ENCODE assay signal across 19 cellular contexts in genomic region chr1:232382671-232383070, GRCh38.
DNase-seq lines count a peak whose midpoint lies in the region; ATAC-seq and TF ChIP-seq lines count a peak whose summit lies in the region.
"Had no signal": no experiment of that assay in that cellular context is flagged by ENCODE, and none has a peak within 500 bp of the region (broad histone marks: within the 10 kb centered on the region; RNA-seq: fewer than 3 reads in every experiment).

No MANE protein-coding gene starts in this region.

- 76 to 87% methylated on average over 4 of the region's 4 CpGs for WGBS in esophagus squamous epithelium, 2 donors
- 41% methylated on average over 4 of the region's 4 CpGs for WGBS in smooth muscle cell (ENCODE audit: low lambda C conversion rate)

- H3K9ac ChIP-seq in smooth muscle cell (ENCODE audit: low read depth), result no peak overlapping the region
- H3K9ac ChIP-seq: BLaER1 treated with 17β-estradiol and CSF1 and Interleukin-3, amounts not matched to agents 10 nM and 100 nM; SK-N-SH had no signal

- H3K27me3 ChIP-seq in esophagus squamous epithelium (no peaks in the 10 kb centered on the region), left lung (no peaks in the 10 kb centered on the region), smooth muscle cell (ENCODE audit: low read depth) (no peaks in the 10 kb centered on the region)
- H3K27me3 ChIP-seq: BLaER1 treated with 17β-estradiol and CSF1 and Interleukin-3, amounts not matched to agents 10 nM and 100 nM had no signal

- H3K9me3 ChIP-seq in esophagus squamous epithelium, result no peaks in the 10 kb centered on the region
- H3K9me3 ChIP-seq in left lung, result no peaks in the 10 kb centered on the region
- H3K9me3 ChIP-seq in smooth muscle cell (replicated peaks; ENCODE audit: low read depth), result no peaks in the 10 kb centered on the region
- H3K9me3 ChIP-seq: BLaER1 treated with 17β-estradiol and CSF1 and Interleukin-3, amounts not matched to agents 10 nM and 100 nM; SK-N-SH had no signal

- TF ChIP-seq POLR2A in esophagus squamous epithelium (IDR thresholded peaks at IDR 0.05), result no peak

- H3K27ac Mint-ChIP-seq in activated CD4-positive, alpha-beta memory T cell treated with anti-CD3 and anti-CD28 coated beads, Interleukin-2, amount 10 ng/mL, durations not matched to agents 7 days and 5 days, result no peak overlapping the region
- H3K27ac Mint-ChIP-seq: CD4-positive, alpha-beta T cell; IgD-negative memory B cell had no signal

- H3K4me3 Mint-ChIP-seq in activated CD4-positive, alpha-beta memory T cell treated with anti-CD3 and anti-CD28 coated beads, Interleukin-2, amount 10 ng/mL, durations not matched to agents 7 days and 5 days, result no peak overlapping the region
- H3K4me3 Mint-ChIP-seq: CD4-positive, alpha-beta T cell; IgD-negative memory B cell had no signal

- peaks cover 12% of the 10 kb centered on the region for H3F3A ChIP-seq in smooth muscle cell (ENCODE audit: low read depth)

- DNase-seq in EH (ENCODE audit: low read depth) (peak; percentile 2), esophagus squamous epithelium (lab: John Stamatoyannopoulos, UW) (no peak), left lung (no peak), smooth muscle cell (lab: John Stamatoyannopoulos, UW; ENCODE audit: unreplicated experiment) (no peak), hepatic stellate cell (ENCODE audit: low spot score) (no peak), A172 (ENCODE audit: low spot score) (no peak), GM13977 (ENCODE audit: low spot score) (no peak)
- no peak for DNase-seq in activated CD4-positive, alpha-beta memory T cell treated with anti-CD3 and anti-CD28 coated beads, Interleukin-2, amount 10 ng/mL, durations not matched to agents 7 days and 5 days
- DNase-seq: AML-193; CD4-positive, alpha-beta T cell; HCEC 1CT; NCI-H2029; NCI-H446; NCI-H524 treated with DMSO at 0.1 percent for 48 hours; NCI-H774; SK-N-SH had no signal

- peak overlapping the region; percentile 62 for H3K4me2 ChIP-seq in smooth muscle cell
- H3K4me2 ChIP-seq: BLaER1 treated with 17β-estradiol and CSF1 and Interleukin-3, amounts not matched to agents 10 nM and 100 nM; SK-N-SH had no signal

- peak overlapping the region; percentile 25 to 78 (median 70) for H3K27ac ChIP-seq in esophagus squamous epithelium
- no peak overlapping the region for H3K27ac ChIP-seq in left lung
- peak overlapping the region; percentile 88 for H3K27ac ChIP-seq in smooth muscle cell (ENCODE audit: low read depth)
- H3K27ac ChIP-seq: BLaER1 treated with 17β-estradiol and CSF1 and Interleukin-3, amounts not matched to agents 10 nM and 100 nM had no signal

- ATAC-seq in left lung, result peak; percentile 16
- ATAC-seq: GM12878 had no signal

- H3K36me3 Mint-ChIP-seq in activated CD4-positive, alpha-beta memory T cell treated with anti-CD3 and anti-CD28 coated beads, Interleukin-2, amount 10 ng/mL, durations not matched to agents 7 days and 5 days (ENCODE audit: low read depth), result no peaks in the 10 kb centered on the region
- H3K36me3 Mint-ChIP-seq: IgD-negative memory B cell had no signal

- CTCF ChIA-PET in activated CD4-positive, alpha-beta memory T cell treated with anti-CD3 and anti-CD28 coated beads, Interleukin-2, amount 10 ng/mL, durations not matched to agents 7 days and 5 days (lab: Charles Lee), result no interaction called here

- intact Hi-C loops in esophagus squamous epithelium (cut with DNase I) (no loop called here), left lung (cut with DNase I) (no loop called here)

- H3K36me3 ChIP-seq in esophagus squamous epithelium, result no peaks in the 10 kb centered on the region
- no peaks in the 10 kb centered on the region for H3K36me3 ChIP-seq in left lung
- H3K36me3 ChIP-seq in smooth muscle cell (ENCODE audit: low read depth), result no peaks in the 10 kb centered on the region
- H3K36me3 ChIP-seq: BLaER1 treated with 17β-estradiol and CSF1 and Interleukin-3, amounts not matched to agents 10 nM and 100 nM had no signal

- TF ChIP-seq CTCF in esophagus squamous epithelium (IDR thresholded peaks at IDR 0.05), result no peak
- TF ChIP-seq CTCF in left lung (IDR thresholded peaks at IDR 0.05), result no peak
- TF ChIP-seq CTCF in smooth muscle cell (IDR thresholded peaks at IDR 0.05; ENCODE audit: borderline replicate concordance, insufficient read depth, poor library complexity, severe bottlenecking), result no peak
- no peak for TF ChIP-seq CTCF in GM13977 (IDR thresholded peaks at IDR 0.05; ENCODE audit: extremely low read depth, insufficient read depth, missing control alignments)

- no peak overlapping the region for H2AFZ ChIP-seq in smooth muscle cell (ENCODE audit: low read depth)

- no peaks in the 10 kb centered on the region for H3K4me1 Mint-ChIP-seq in activated CD4-positive, alpha-beta memory T cell treated with anti-CD3 and anti-CD28 coated beads, Interleukin-2, amount 10 ng/mL, durations not matched to agents 7 days and 5 days
- H3K4me1 Mint-ChIP-seq: IgD-negative memory B cell had no signal

- no peaks in the 10 kb centered on the region for H4K20me1 ChIP-seq in smooth muscle cell (ENCODE audit: low read depth)
- H4K20me1 ChIP-seq: BLaER1 treated with 17β-estradiol and CSF1 and Interleukin-3, amounts not matched to agents 10 nM and 100 nM had no signal

- H3K4me3 ChIP-seq in esophagus squamous epithelium, result no peak overlapping the region
- no peak overlapping the region for H3K4me3 ChIP-seq in left lung
- H3K4me3 ChIP-seq in smooth muscle cell, result no peak overlapping the region
- H3K4me3 ChIP-seq: BLaER1 treated with 17β-estradiol and CSF1 and Interleukin-3, amounts not matched to agents 10 nM and 100 nM; GM12878 had no signal

- H3K27me3 Mint-ChIP-seq in activated CD4-positive, alpha-beta memory T cell treated with anti-CD3 and anti-CD28 coated beads, Interleukin-2, amount 10 ng/mL, durations not matched to agents 7 days and 5 days, result peaks cover 3% of the 10 kb centered on the region
- H3K27me3 Mint-ChIP-seq: CD4-positive, alpha-beta T cell; IgD-negative memory B cell had no signal

- H3K79me2 ChIP-seq in smooth muscle cell (ENCODE audit: low read depth), result no peaks in the 10 kb centered on the region

- in situ Hi-C loops in GM13977 (cut with MboI; ENCODE audit: low pct_unique_long_range_greater_than_20kb, low sequenced_read_pairs, unreplicated experiment), result no loop called here

- H3K4me1 ChIP-seq in esophagus squamous epithelium (peaks cover 16 to 67% (median 26%) of the 10 kb centered on the region in 3 donors), left lung (no peaks in the 10 kb centered on the region), smooth muscle cell (ENCODE audit: low read depth) (no peaks in the 10 kb centered on the region)

- POLR2A ChIA-PET in activated CD4-positive, alpha-beta memory T cell treated with anti-CD3 and anti-CD28 coated beads, Interleukin-2, amount 10 ng/mL, durations not matched to agents 7 days and 5 days (lab: Charles Lee), result no interaction called here

- H3K9me3 Mint-ChIP-seq in activated CD4-positive, alpha-beta memory T cell treated with anti-CD3 and anti-CD28 coated beads, Interleukin-2, amount 10 ng/mL, durations not matched to agents 7 days and 5 days, result no peaks in the 10 kb centered on the region
- H3K9me3 Mint-ChIP-seq: CD4-positive, alpha-beta T cell had no signal

Comparison
In these comparisons a context has a peak if more than half of its experiments do, and no peak if none do; other contexts are left out.
1. H3K27ac ChIP-seq: peak in esophagus squamous epithelium (4 of 4) and smooth muscle cell (single experiment); none in left lung (0 of 2).